12 cellular contexts compared by ENCODE assay signal in the genomic region with DNA sequence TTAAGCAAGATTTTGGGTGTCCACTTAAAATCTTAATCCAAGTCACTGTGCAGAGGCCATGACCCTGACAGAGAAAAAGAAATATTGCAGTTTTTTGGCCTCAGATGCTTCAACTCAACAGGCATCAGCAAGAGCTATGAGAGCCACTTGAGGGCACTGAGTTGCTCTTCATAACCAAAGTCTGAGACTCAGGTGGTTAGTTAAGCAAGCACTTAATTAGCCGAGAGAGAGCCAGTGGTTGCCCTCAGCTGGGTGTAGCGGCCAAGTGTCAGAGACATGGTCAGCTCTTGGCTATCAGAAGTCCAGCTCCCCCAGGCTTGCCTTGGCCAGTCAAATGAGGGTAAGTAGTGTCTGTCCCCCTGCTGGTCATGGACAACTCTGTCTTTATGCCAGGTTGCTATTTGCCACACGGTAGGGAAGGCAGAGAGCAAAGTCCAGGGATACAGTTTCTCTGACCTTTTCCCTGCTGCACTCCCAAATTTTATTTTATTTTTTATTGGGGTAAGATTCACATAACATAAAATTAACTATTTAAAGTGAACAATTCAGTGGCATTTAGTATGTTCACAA. TPM values are rescaled to one million over a fixed set of nuclear protein-coding genes. Genes with fewer than 3 reads are reported as not detected.
DNase-seq lines count a peak whose midpoint lies in the region; ATAC-seq, FAIRE-seq and TF ChIP-seq lines count a peak whose summit lies in the region.
"Had no signal": no experiment of that assay in that cellular context is flagged by ENCODE, and none has a peak within 500 bp of the region (broad histone marks: within the 10 kb centered on the region; RNA-seq: fewer than 3 reads in every experiment).

No MANE protein-coding gene starts in this region.

- H3K4me3 ChIP-seq in BJ (ENCODE audit: low read depth, low read length): no peak overlapping the region
- no peak overlapping the region for H3K4me3 ChIP-seq in K562
- no peak overlapping the region for H3K4me3 ChIP-seq in right lobe of liver
- no peak overlapping the region for H3K4me3 ChIP-seq in colonic mucosa
- no peak overlapping the region for H3K4me3 ChIP-seq in gastroesophageal sphincter
- H3K4me3 ChIP-seq: sigmoid colon had no signal

- no peak for DNase-seq in BJ (ENCODE audit: low read depth)
- no peak for DNase-seq in HFFc6
- DNase-seq in K562 (ENCODE audit: extremely low read depth in 1 of 4, low spot score in 3 of 4): peak; percentile 6 to 24 (median 19)
- DNase-seq in right lobe of liver: no peak
- DNase-seq in activated T-cell treated with anti-CD3 and anti-CD28 coated beads, Interleukin-2, amount 50 U/mL, for 48 hours: no peak
- DNase-seq in colonic mucosa: no peak
- DNase-seq: activated CD4-positive, CD25-positive, alpha-beta regulatory T cell; activated naive CD4-positive, alpha-beta T cell; kidney glomerular epithelial cell; sigmoid colon had no signal

- H3K4me1 ChIP-seq in K562 (replicated peaks in 1 of 2; ENCODE audit: control insufficient read depth in 2 of 2, insufficient read depth in 2 of 2, low read length in 2 of 2) (peaks cover 0 to 3% of the 10 kb centered on the region in 2 experiments; a peak in 1 of 5 replicates), right lobe of liver (no peaks in the 10 kb centered on the region), colonic mucosa (no peaks in the 10 kb centered on the region), gastroesophageal sphincter (no peaks in the 10 kb centered on the region)
- H3K4me1 ChIP-seq: sigmoid colon had no signal

- H3K9me1 ChIP-seq in K562 (ENCODE audit: control insufficient read depth, insufficient read depth, low read length): peaks cover 3% of the 10 kb centered on the region

- H3K27ac ChIP-seq in K562 (ENCODE audit: extremely low read depth, low read depth, low read length): no peak overlapping the region
- H3K27ac ChIP-seq in right lobe of liver: no peak overlapping the region
- H3K27ac ChIP-seq in colonic mucosa: no peak overlapping the region
- H3K27ac ChIP-seq in gastroesophageal sphincter: no peak overlapping the region
- H3K27ac ChIP-seq: sigmoid colon had no signal

- peak in 1 of 2 experiments; percentile 32; a peak in 1 of 4 replicates for TF ChIP-seq RAD21 in K562 (CRISPR knock-in tag; conservative IDR thresholded peaks at IDR 0.05 in 1 of 2, IDR thresholded peaks at IDR 0.05 in 1 of 2)

- H3K9me3 Mint-ChIP-seq in HFFc6: no peaks in the 10 kb centered on the region

- TF ChIP-seq EP300 in K562 (IDR thresholded peaks at IDR 0.05; ENCODE audit: low read length) (no peak), gastroesophageal sphincter (IDR thresholded peaks at IDR 0.05) (no peak)

- no TSS peak for BruUV-seq in K562 (replicated peaks; lab: Mats Ljungman, UMichigan)

- no peak overlapping the region for H3K4me2 ChIP-seq in K562 (ENCODE audit: insufficient read depth, low read length)

- peak; percentile 26 for FAIRE-seq in K562 (lab: Jason Lieb, UNC)

- H3K27me3 Mint-ChIP-seq in HFFc6 (ENCODE audit: insufficient read depth): peaks cover 34% of the 10 kb centered on the region

- no peak overlapping the region for H3K27ac Mint-ChIP-seq in HFFc6

- in situ Hi-C loops in K562 (cut with MboI): no loop called here

- H3K9me3 ChIP-seq in K562 (replicated peaks; ENCODE audit: control insufficient read depth, insufficient read depth, low read depth, low read length) (no peaks in the 10 kb centered on the region), right lobe of liver (no peaks in the 10 kb centered on the region), colonic mucosa (no peaks in the 10 kb centered on the region), gastroesophageal sphincter (no peaks in the 10 kb centered on the region)
- H3K9me3 ChIP-seq: sigmoid colon had no signal

- no peaks in the 10 kb centered on the region for H4K20me1 ChIP-seq in K562 (replicated peaks; ENCODE audit: control insufficient read depth, insufficient read depth, low read length)

- POLR2A ChIA-PET in BJ (lab: Charles Lee) (no interaction called here), K562 (lab: Yijun Ruan, JAX) (interaction anchor here (0.8 to 1.0 kb wide), 2 partner anchors 147 to 320 kb away, joined by 3 to 4 read pairs; no protein-coding TSS in a partner anchor)

- TF ChIP-seq CTCF in BJ (IDR thresholded peaks at IDR 0.05; ENCODE audit: insufficient read depth, low read depth, low read length): peak; percentile 20; the same call in 1 of the 2 replicates
- peak; percentile 65 for TF ChIP-seq CTCF in HFFc6 (IDR thresholded peaks at IDR 0.05)
- TF ChIP-seq CTCF in K562 (IDR thresholded peaks at IDR 0.05 in 2 of 3, conservative IDR thresholded peaks at IDR 0.05 in 1 of 3; ENCODE audit: insufficient read depth in 2 of 3, low read depth in 1 of 3, low read length in 3 of 3): peak; percentile 25 to 38 (median 35); a peak in 2 of 6 replicates
- TF ChIP-seq CTCF in right lobe of liver (IDR thresholded peaks at IDR 0.05): peak; percentile 22 to 46 (median 38)
- no peak for TF ChIP-seq CTCF in colonic mucosa (IDR thresholded peaks at IDR 0.05)
- TF ChIP-seq CTCF in gastroesophageal sphincter (IDR thresholded peaks at IDR 0.05): no peak

- no peak overlapping the region for H3K9ac ChIP-seq in K562 (ENCODE audit: insufficient read depth in 1 of 2, low read depth in 2 of 2, low read length in 2 of 2)
- no peak overlapping the region for H3K9ac ChIP-seq in colonic mucosa (ENCODE audit: low read depth in 2 of 2, low read length in 2 of 2)

- no peaks in the 10 kb centered on the region for H3K4me1 Mint-ChIP-seq in HFFc6 (ENCODE audit: low read depth)

- intact Hi-C loops in K562 (cut with micrococcal nuclease) (no loop called here), right lobe of liver (cut with DNase I) (loop anchor here in 1 of 2 donors (10.0 kb wide), 1 partner anchor 167 kb away; no protein-coding TSS in a partner anchor), colonic mucosa (cut with DNase I) (no loop called here)

- no peak overlapping the region for H3K4me3 Mint-ChIP-seq in HFFc6

- no peaks in the 10 kb centered on the region for H3K36me3 Mint-ChIP-seq in HFFc6 (ENCODE audit: low read depth)

- 3% methylated on average over 3 of the region's 3 CpGs for WGBS in K562 (ENCODE audit: insufficient coverage, low coverage, missing lambda C conversion rate)
- 43% methylated on average over 3 of the region's 3 CpGs for WGBS in right lobe of liver (ENCODE audit: insufficient coverage, low coverage, low lambda C conversion rate, missing lambda C conversion rate)
- 50% methylated on average over 1 of the region's 3 CpGs for whole genome bisulfite sequencing in gastroesophageal sphincter (ENCODE audit: low coverage in 1 of 2), 2 donors

- ATAC-seq in K562: peak; percentile 59; the same call in 2 of the 3 replicates
- peak; percentile 54 to 86 (median 66) for ATAC-seq in right lobe of liver
- ATAC-seq in GM19351 (IDR thresholded peaks at IDR 0.05; ENCODE audit: unreplicated experiment): no peak
- no peak for ATAC-seq in gastroesophageal sphincter

- H3K27me3 ChIP-seq in BJ (ENCODE audit: control insufficient read depth, insufficient read depth, low read length) (peaks cover 32% of the 10 kb centered on the region), K562 (ENCODE audit: control insufficient read depth in 2 of 2, insufficient read depth in 2 of 2, low read length in 2 of 2) (peaks cover 3 to 36% of the 10 kb centered on the region in 2 experiments; a peak in 2 of 5 replicates), right lobe of liver (no peaks in the 10 kb centered on the region), colonic mucosa (no peaks in the 10 kb centered on the region), gastroesophageal sphincter (peaks cover 52% of the 10 kb centered on the region)
- H3K27me3 ChIP-seq: sigmoid colon had no signal

- H3K79me2 ChIP-seq in K562 (ENCODE audit: control insufficient read depth, insufficient read depth, low read length): no peaks in the 10 kb centered on the region

- H3K36me3 ChIP-seq in BJ (ENCODE audit: control insufficient read depth, insufficient read depth, low read length) (no peaks in the 10 kb centered on the region), K562 (ENCODE audit: control insufficient read depth, insufficient read depth, low read length) (no peaks in the 10 kb centered on the region), right lobe of liver (no peaks in the 10 kb centered on the region), colonic mucosa (no peaks in the 10 kb centered on the region), gastroesophageal sphincter (no peaks in the 10 kb centered on the region)
- H3K36me3 ChIP-seq: sigmoid colon had no signal

- CTCF ChIA-PET in BJ (lab: Yijun Ruan, JAX) (interaction anchor here (1.2 to 1.3 kb wide), 2 partner anchors 10 to 13 kb away, joined by 3 to 5 read pairs; no protein-coding TSS in a partner anchor), K562 (lab: Yijun Ruan, JAX; ENCODE audit: low intra/inter-chr PET ratio) (no interaction called here)

- TF ChIP-seq POLR2A in K562 (conservative IDR thresholded peaks at IDR 0.05): no peak
- no peak for TF ChIP-seq POLR2A in right lobe of liver (IDR thresholded peaks at IDR 0.05)
- TF ChIP-seq POLR2A in gastroesophageal sphincter (IDR thresholded peaks at IDR 0.05): no peak

- H2AFZ ChIP-seq in K562 (ENCODE audit: low read depth, low read length): no peak overlapping the region

RNA-seq across cellular contexts. Expression of gene KRT71, which starts 9.0 kb away (rescaled TPM):
- polyA plus RNA-seq in BJ (2011; rRNA removed) (not detected in 2 replicates), K562 (2011; rRNA removed) (not detected in 2 replicates), K562 (2014; fragmentation: Illumina TruSeq; extraction: Trizol) (not detected in 2 replicates), K562 (2014; fragmentation: Nextera tagmentation; extraction: Ambion mirVana) (not detected), K562 (2014; rRNA removed) (not detected in 2 replicates)
- polyA minus RNA-seq in BJ (2011; rRNA and poly(A)+ RNA removed): not detected in 2 replicates
- total RNA-seq in HFFc6 (2021; fragmentation: NEBNext Ultra II Directional; extraction: Animal tissue kit (Norgen Biotek cat#: 25700)): not detected
- not detected in 2 replicates for total RNA-seq in K562 (2011; cell fraction: chromatin; rRNA removed; ENCODE audit: low replicate concordance)
- total RNA-seq in K562 (2011; cell fraction: nucleolus; rRNA removed): not detected in 2 replicates
- total RNA-seq in K562 (2011; cell fraction: nucleoplasm; rRNA removed): not detected in 2 replicates
- total RNA-seq in K562 (2014; rRNA removed) (not detected in 2 replicates), K562 (2014; rRNA removed; fragmentation: Illumina TruSeq; extraction: Trizol) (not detected in 2 replicates), K562 (2015; rRNA removed; fragmentation: Illumina TruSeq; extraction: Trizol) (not detected in 2 replicates), K562 (2021) (not detected in 2 replicates), right lobe of liver (not detected), colonic mucosa (not detected), gastroesophageal sphincter (not detected)
- not detected in 2 replicates for polyA plus RNA-seq in K562 (2011; cell fraction: cytosol; rRNA removed)
- polyA plus RNA-seq in K562 (2011; cell fraction: nucleus; rRNA removed): not detected in 2 replicates
- not detected in 2 replicates for polyA plus RNA-seq in K562 (2012)
- not detected in 2 replicates for polyA minus RNA-seq in K562 (2011; rRNA and poly(A)+ RNA removed)
- polyA minus RNA-seq in K562 (2011; cell fraction: cytosol; rRNA and poly(A)+ RNA removed): not detected in 2 replicates
- not detected in 2 replicates for polyA minus RNA-seq in K562 (2011; cell fraction: nucleus; rRNA and poly(A)+ RNA removed)
- total RNA-seq: sigmoid colon had no signal
- polyA plus RNA-seq: sigmoid colon had no signal

RNA-seq across cellular contexts. Expression of gene KRT74, which starts 11.7 kb away (rescaled TPM):
- not detected in 2 replicates for polyA plus RNA-seq in BJ (2011; rRNA removed)
- not detected in 2 replicates for polyA minus RNA-seq in BJ (2011; rRNA and poly(A)+ RNA removed)
- total RNA-seq in HFFc6 (2021; fragmentation: NEBNext Ultra II Directional; extraction: Animal tissue kit (Norgen Biotek cat#: 25700)): not detected
- not detected in 2 replicates for total RNA-seq in K562 (2011; cell fraction: chromatin; rRNA removed; ENCODE audit: low replicate concordance)
- not detected in 2 replicates for total RNA-seq in K562 (2011; cell fraction: nucleolus; rRNA removed)
- total RNA-seq in K562 (2011; cell fraction: nucleoplasm; rRNA removed): not detected in 2 replicates
- not detected in 2 replicates for total RNA-seq in K562 (2014; rRNA removed)
- total RNA-seq in K562 (2014; rRNA removed; fragmentation: Illumina TruSeq; extraction: Trizol): not detected in 2 replicates
- total RNA-seq in K562 (2015; rRNA removed; fragmentation: Illumina TruSeq; extraction: Trizol): not detected in 2 replicates
- total RNA-seq in K562 (2021): not detected in 2 replicates
- polyA plus RNA-seq in K562 (2011; rRNA removed): not detected in 2 replicates
- not detected in 2 replicates for polyA plus RNA-seq in K562 (2011; cell fraction: cytosol; rRNA removed)
- polyA plus RNA-seq in K562 (2011; cell fraction: nucleus; rRNA removed): not detected in 2 replicates
- not detected in 2 replicates for polyA plus RNA-seq in K562 (2012)
- polyA plus RNA-seq in K562 (2014; fragmentation: Illumina TruSeq; extraction: Trizol): not detected in 2 replicates
- not detected for polyA plus RNA-seq in K562 (2014; fragmentation: Nextera tagmentation; extraction: Ambion mirVana)
- not detected in 2 replicates for polyA plus RNA-seq in K562 (2014; rRNA removed)
- polyA minus RNA-seq in K562 (2011; rRNA and poly(A)+ RNA removed): not detected in 2 replicates
- polyA minus RNA-seq in K562 (2011; cell fraction: cytosol; rRNA and poly(A)+ RNA removed): not detected in 2 replicates
- polyA minus RNA-seq in K562 (2011; cell fraction: nucleus; rRNA and poly(A)+ RNA removed): not detected in 2 replicates
- not detected for total RNA-seq in right lobe of liver
- total RNA-seq in colonic mucosa: not detected
- total RNA-seq in gastroesophageal sphincter: not detected
- total RNA-seq: sigmoid colon had no signal
- polyA plus RNA-seq: sigmoid colon had no signal

RNA-seq across cellular contexts. Expression of gene KRT72, which starts 39.3 kb away (rescaled TPM):
- polyA plus RNA-seq in BJ (2011; rRNA removed): not detected in 2 replicates
- not detected in 2 replicates for polyA minus RNA-seq in BJ (2011; rRNA and poly(A)+ RNA removed)
- total RNA-seq in HFFc6 (2021; fragmentation: NEBNext Ultra II Directional; extraction: Animal tissue kit (Norgen Biotek cat#: 25700)): not detected
- not detected in 2 replicates for total RNA-seq in K562 (2011; cell fraction: chromatin; rRNA removed; ENCODE audit: low replicate concordance)
- not detected in 2 replicates for total RNA-seq in K562 (2011; cell fraction: nucleolus; rRNA removed)
- not detected in 2 replicates for total RNA-seq in K562 (2011; cell fraction: nucleoplasm; rRNA removed)
- not detected in 2 replicates for total RNA-seq in K562 (2014; rRNA removed)
- not detected in 2 replicates for total RNA-seq in K562 (2014; rRNA removed; fragmentation: Illumina TruSeq; extraction: Trizol)
- not detected in 2 replicates for total RNA-seq in K562 (2015; rRNA removed; fragmentation: Illumina TruSeq; extraction: Trizol)
- 0.09 TPM in 1 of 2 replicates, not detected in the other for total RNA-seq in K562 (2021)
- polyA plus RNA-seq in K562 (2011; rRNA removed): not detected in 2 replicates
- not detected in 2 replicates for polyA plus RNA-seq in K562 (2011; cell fraction: cytosol; rRNA removed)
- not detected in 2 replicates for polyA plus RNA-seq in K562 (2011; cell fraction: nucleus; rRNA removed)
- 0.21 and 0.65 TPM in 2 replicates for polyA plus RNA-seq in K562 (2012)
- polyA plus RNA-seq in K562 (2014; fragmentation: Illumina TruSeq; extraction: Trizol): not detected in 2 replicates
- polyA plus RNA-seq in K562 (2014; fragmentation: Nextera tagmentation; extraction: Ambion mirVana): not detected
- polyA plus RNA-seq in K562 (2014; rRNA removed): not detected in 2 replicates
- not detected in 2 replicates for polyA minus RNA-seq in K562 (2011; rRNA and poly(A)+ RNA removed)
- polyA minus RNA-seq in K562 (2011; cell fraction: cytosol; rRNA and poly(A)+ RNA removed): not detected in 2 replicates
- polyA minus RNA-seq in K562 (2011; cell fraction: nucleus; rRNA and poly(A)+ RNA removed): not detected in 2 replicates
- total RNA-seq in right lobe of liver: not detected
- under 1 TPM in 1 of 2 donors, not detected in 1; 0.25 TPM for total RNA-seq in colonic mucosa
- total RNA-seq in gastroesophageal sphincter: not detected
- total RNA-seq: sigmoid colon had no signal

RNA-seq across cellular contexts. Expression of gene KRT5, which starts 41.8 kb away (rescaled TPM):
- polyA plus RNA-seq in BJ (2011; rRNA removed): not detected in 2 replicates
- polyA minus RNA-seq in BJ (2011; rRNA and poly(A)+ RNA removed): 0.46 TPM in 1 of 2 replicates, not detected in the other
- not detected for total RNA-seq in HFFc6 (2021; fragmentation: NEBNext Ultra II Directional; extraction: Animal tissue kit (Norgen Biotek cat#: 25700))
- total RNA-seq in K562 (2011; cell fraction: chromatin; rRNA removed; ENCODE audit: low replicate concordance): not detected in 2 replicates
- total RNA-seq in K562 (2011; cell fraction: nucleolus; rRNA removed): 0.26 TPM in 1 of 2 replicates, not detected in the other
- total RNA-seq in K562 (2011; cell fraction: nucleoplasm; rRNA removed): not detected in 2 replicates
- not detected in 2 replicates for total RNA-seq in K562 (2014; rRNA removed)
- not detected in 2 replicates for total RNA-seq in K562 (2014; rRNA removed; fragmentation: Illumina TruSeq; extraction: Trizol)
- not detected in 2 replicates for total RNA-seq in K562 (2015; rRNA removed; fragmentation: Illumina TruSeq; extraction: Trizol)
- not detected in 2 replicates for total RNA-seq in K562 (2021)
- 0.12 and 0.32 TPM in 2 replicates for polyA plus RNA-seq in K562 (2011; rRNA removed)
- 0.07 and 0.09 TPM in 2 replicates for polyA plus RNA-seq in K562 (2011; cell fraction: cytosol; rRNA removed)
- polyA plus RNA-seq in K562 (2011; cell fraction: nucleus; rRNA removed): not detected in 2 replicates
- not detected in 2 replicates for polyA plus RNA-seq in K562 (2012)
- not detected in 2 replicates for polyA plus RNA-seq in K562 (2014; fragmentation: Illumina TruSeq; extraction: Trizol)
- polyA plus RNA-seq in K562 (2014; fragmentation: Nextera tagmentation; extraction: Ambion mirVana): not detected
- not detected in 2 replicates for polyA plus RNA-seq in K562 (2014; rRNA removed)
- 0.30 TPM in 1 of 2 replicates, not detected in the other for polyA minus RNA-seq in K562 (2011; rRNA and poly(A)+ RNA removed)
- not detected in 2 replicates for polyA minus RNA-seq in K562 (2011; cell fraction: cytosol; rRNA and poly(A)+ RNA removed)
- not detected in 2 replicates for polyA minus RNA-seq in K562 (2011; cell fraction: nucleus; rRNA and poly(A)+ RNA removed)
- under 1 TPM in 1 of 6 experiments, not detected in 5; 0.66 TPM for total RNA-seq in right lobe of liver
- total RNA-seq in colonic mucosa: not detected
- total RNA-seq in gastroesophageal sphincter: 100 to 1,000 TPM in 1 of 4 donors, 10 to 100 TPM in 1, 1 to 10 TPM in 2; 4.6 to 452 (median 18.6) TPM

RNA-seq across cellular contexts. Expression of gene KRT73, which starts 56.4 kb away (rescaled TPM):
- not detected in 2 replicates for polyA plus RNA-seq in BJ (2011; rRNA removed)
- polyA minus RNA-seq in BJ (2011; rRNA and poly(A)+ RNA removed): not detected in 2 replicates
- total RNA-seq in HFFc6 (2021; fragmentation: NEBNext Ultra II Directional; extraction: Animal tissue kit (Norgen Biotek cat#: 25700)): not detected
- not detected in 2 replicates for total RNA-seq in K562 (2011; cell fraction: chromatin; rRNA removed; ENCODE audit: low replicate concordance)
- not detected in 2 replicates for total RNA-seq in K562 (2011; cell fraction: nucleolus; rRNA removed)
- not detected in 2 replicates for total RNA-seq in K562 (2011; cell fraction: nucleoplasm; rRNA removed)
- 0.14 TPM in 1 of 2 replicates, not detected in the other for total RNA-seq in K562 (2014; rRNA removed)
- not detected in 2 replicates for total RNA-seq in K562 (2014; rRNA removed; fragmentation: Illumina TruSeq; extraction: Trizol)
- 0.11 and 0.18 TPM in 2 replicates for total RNA-seq in K562 (2015; rRNA removed; fragmentation: Illumina TruSeq; extraction: Trizol)
- total RNA-seq in K562 (2021): not detected in 2 replicates
- polyA plus RNA-seq in K562 (2011; rRNA removed): not detected in 2 replicates
- polyA plus RNA-seq in K562 (2011; cell fraction: cytosol; rRNA removed): not detected in 2 replicates
- polyA plus RNA-seq in K562 (2011; cell fraction: nucleus; rRNA removed): 0.13 TPM in 1 of 2 replicates, not detected in the other
- 0.18 and 0.37 TPM in 2 replicates for polyA plus RNA-seq in K562 (2012)
- polyA plus RNA-seq in K562 (2014; fragmentation: Illumina TruSeq; extraction: Trizol): 0.09 TPM in 1 of 2 replicates, not detected in the other
- polyA plus RNA-seq in K562 (2014; fragmentation: Nextera tagmentation; extraction: Ambion mirVana): not detected
- polyA plus RNA-seq in K562 (2014; rRNA removed): 0.13 TPM in 1 of 2 replicates, not detected in the other
- not detected in 2 replicates for polyA minus RNA-seq in K562 (2011; rRNA and poly(A)+ RNA removed)
- polyA minus RNA-seq in K562 (2011; cell fraction: cytosol; rRNA and poly(A)+ RNA removed): not detected in 2 replicates
- polyA minus RNA-seq in K562 (2011; cell fraction: nucleus; rRNA and poly(A)+ RNA removed): not detected in 2 replicates
- total RNA-seq in right lobe of liver: not detected
- not detected for total RNA-seq in colonic mucosa
- not detected for total RNA-seq in gastroesophageal sphincter
- total RNA-seq: sigmoid colon had no signal

Comparison
In these comparisons a context has a peak if more than half of its experiments do, and no peak if none do; other contexts are left out.
1. DNase-seq: peak in K562 (4 of 4); none in BJ (single experiment), HFFc6 (single experiment), right lobe of liver (0 of 3), activated T-cell treated with anti-CD3 and anti-CD28 coated beads, Interleukin-2, amount 50 U/mL, for 48 hours (0 of 2) and colonic mucosa (single experiment).
2. CTCF ChIP-seq: peak in BJ (single experiment), HFFc6 (single experiment), K562 (3 of 3) and right lobe of liver (4 of 4); none in colonic mucosa (single experiment) and gastroesophageal sphincter (0 of 4).
3. ATAC-seq: peak in K562 (single experiment) and right lobe of liver (4 of 4); none in GM19351 (single experiment) and gastroesophageal sphincter (single experiment).